Comparison of ENCODE assay signal across 8 cellular contexts in the genomic region with DNA sequence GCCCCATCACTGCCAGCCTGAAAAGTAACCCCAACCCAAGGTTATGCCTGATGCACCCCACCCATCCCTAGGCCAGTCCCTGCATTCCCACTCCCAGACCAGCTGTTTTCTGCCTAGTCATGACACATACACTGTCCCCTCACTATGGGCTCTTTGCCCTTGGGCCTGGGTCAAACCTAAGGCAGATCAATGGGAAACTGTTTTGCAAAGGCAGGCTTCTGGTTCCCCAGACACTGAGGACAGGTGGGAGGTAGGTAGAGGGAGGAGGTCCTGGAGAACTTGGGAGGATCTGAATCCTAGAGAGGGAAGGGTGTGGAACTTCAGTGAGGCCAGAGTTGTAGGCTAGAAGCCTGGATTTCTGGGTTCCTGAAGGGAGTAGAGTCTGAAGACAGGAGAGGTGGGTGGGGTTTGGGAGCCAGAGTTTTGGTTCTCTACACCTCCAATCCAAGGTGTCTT. TPM values are rescaled to one million over a fixed set of nuclear protein-coding genes. Genes with fewer than 3 reads are reported as not detected.
DNase-seq lines count a peak whose midpoint lies in the region; ATAC-seq and TF ChIP-seq lines count a peak whose summit lies in the region.

No MANE protein-coding gene starts in this region.

- no peak for ATAC-seq in SK-N-SH treated with all-trans-retinoic acid at 6 μM for 48 hours
- no peak for ATAC-seq in activated naive CD8-positive, alpha-beta T cell treated with anti-CD3 and anti-CD28 coated beads, Interleukin-2, amount 10 ng/mL, durations not matched to agents 7 days and 5 days (ENCODE audit: low read depth)
- no peak for ATAC-seq in HG03039 (IDR thresholded peaks at IDR 0.05; ENCODE audit: unreplicated experiment)

- H3K4me1 ChIP-seq in SK-N-SH (ENCODE audit: control insufficient read depth in 1 of 2, insufficient read depth in 2 of 2, low read depth in 1 of 2, low read length in 1 of 2): peaks cover 28 to 37% of the 10 kb centered on the region in 2 experiments; a peak in 3 of 4 replicates
- H3K4me1 ChIP-seq in stomach smooth muscle (ENCODE audit: control insufficient read depth, insufficient read depth, low read length): peaks cover 46% of the 10 kb centered on the region

- peaks cover 42% of the 10 kb centered on the region for H3K36me3 Mint-ChIP-seq in activated naive CD8-positive, alpha-beta T cell treated with anti-CD3 and anti-CD28 coated beads, Interleukin-2, amount 10 ng/mL, durations not matched to agents 7 days and 5 days
- peaks cover 9 to 32% (median 12%) of the 10 kb centered on the region in 3 donors for H3K36me3 Mint-ChIP-seq in immature natural killer cell

- no peaks in the 10 kb centered on the region for H3K27me3 Mint-ChIP-seq in activated naive CD8-positive, alpha-beta T cell treated with anti-CD3 and anti-CD28 coated beads, Interleukin-2, amount 10 ng/mL, durations not matched to agents 7 days and 5 days
- H3K27me3 Mint-ChIP-seq in immature natural killer cell (ENCODE audit: low read depth in 3 of 3): peaks cover 2 to 25% (median 10%) of the 10 kb centered on the region in 3 donors

- DNase-seq in SK-N-SH (no peak), immature natural killer cell (no peak), iPS-NIHi11 (ENCODE audit: low spot score) (no peak), hepatic stellate cell (ENCODE audit: low spot score) (no peak)
- no peak for DNase-seq in activated naive CD8-positive, alpha-beta T cell treated with anti-CD3 and anti-CD28 coated beads, Interleukin-2, amount 10 ng/mL, durations not matched to agents 7 days and 5 days

- peak overlapping the region; percentile 93 for H3K27ac Mint-ChIP-seq in activated naive CD8-positive, alpha-beta T cell treated with anti-CD3 and anti-CD28 coated beads, Interleukin-2, amount 10 ng/mL, durations not matched to agents 7 days and 5 days
- peak overlapping the region; percentile 94 to 99 (median 97) for H3K27ac Mint-ChIP-seq in immature natural killer cell

- peak overlapping the region; percentile 98 for H3K4me3 Mint-ChIP-seq in activated naive CD8-positive, alpha-beta T cell treated with anti-CD3 and anti-CD28 coated beads, Interleukin-2, amount 10 ng/mL, durations not matched to agents 7 days and 5 days
- H3K4me3 Mint-ChIP-seq in immature natural killer cell: peak overlapping the region; percentile 88 to 98 (median 96)

- H3K27ac ChIP-seq in SK-N-SH (ENCODE audit: low read depth in 2 of 2, low read length in 1 of 2) (peak overlapping the region; percentile 88 to 90), stomach smooth muscle (ENCODE audit: low read length) (peak overlapping the region; percentile 86)

- no peaks in the 10 kb centered on the region for H3K9me3 Mint-ChIP-seq in activated naive CD8-positive, alpha-beta T cell treated with anti-CD3 and anti-CD28 coated beads, Interleukin-2, amount 10 ng/mL, durations not matched to agents 7 days and 5 days
- no peaks in the 10 kb centered on the region for H3K9me3 Mint-ChIP-seq in immature natural killer cell

- POLR2A ChIA-PET in SK-N-SH (lab: Yijun Ruan, JAX): no interaction called here
- POLR2A ChIA-PET in activated naive CD8-positive, alpha-beta T cell treated with anti-CD3 and anti-CD28 coated beads, Interleukin-2, amount 10 ng/mL, durations not matched to agents 7 days and 5 days (lab: Charles Lee): interaction anchor here (0.6 to 7.6 kb wide), 10 partner anchors 7 to 96 kb away, joined by 3 to 137 read pairs (median 12); a partner anchor contains a TSS

- no peaks in the 10 kb centered on the region for H3K9me2 ChIP-seq in SK-N-SH

- H3K9me3 ChIP-seq in SK-N-SH: no peaks in the 10 kb centered on the region
- H3K9me3 ChIP-seq in stomach smooth muscle (ENCODE audit: control insufficient read depth in 2 of 2, low read length in 2 of 2): no peaks in the 10 kb centered on the region

- H2AFZ ChIP-seq in SK-N-SH (ENCODE audit: low read depth): no peak overlapping the region

- no peaks in the 10 kb centered on the region for H3K27me3 ChIP-seq in SK-N-SH (ENCODE audit: insufficient read depth)
- no peaks in the 10 kb centered on the region for H3K27me3 ChIP-seq in stomach smooth muscle (ENCODE audit: control insufficient read depth in 1 of 2, insufficient read depth in 2 of 2, low read length in 2 of 2)

- H3K4me3 ChIP-seq in SK-N-SH (ENCODE audit: low read depth in 2 of 2, low read length in 1 of 2) (peak overlapping the region; percentile 85 to 86), stomach smooth muscle (ENCODE audit: low read length in 2 of 2) (peak overlapping the region; percentile 71 to 89)

- H3K4me2 ChIP-seq in SK-N-SH: peak overlapping the region; percentile 99

- no peak for TF ChIP-seq CTCF in SK-N-SH (IDR thresholded peaks at IDR 0.05)

- peaks cover 26 to 39% of the 10 kb centered on the region in 2 experiments for H3K36me3 ChIP-seq in SK-N-SH (replicated peaks in 1 of 2; ENCODE audit: control insufficient read depth in 1 of 2, insufficient read depth in 2 of 2, low read length in 1 of 2)
- peaks cover 19 to 21% of the 10 kb centered on the region in 2 donors for H3K36me3 ChIP-seq in stomach smooth muscle (ENCODE audit: control insufficient read depth in 2 of 2, insufficient read depth in 2 of 2, low read length in 2 of 2)

- TF ChIP-seq EP300 in SK-N-SH (IDR thresholded peaks at IDR 0.05; ENCODE audit: borderline replicate concordance in 1 of 2, low read depth in 1 of 2, low read length in 1 of 2): no peak

- H3F3A ChIP-seq in SK-N-SH (replicated peaks; ENCODE audit: insufficient read depth): peaks cover 63% of the 10 kb centered on the region

- H3K79me2 ChIP-seq in SK-N-SH (ENCODE audit: insufficient read depth): peaks cover 64% of the 10 kb centered on the region

- H3K4me1 Mint-ChIP-seq in activated naive CD8-positive, alpha-beta T cell treated with anti-CD3 and anti-CD28 coated beads, Interleukin-2, amount 10 ng/mL, durations not matched to agents 7 days and 5 days: peaks cover 51% of the 10 kb centered on the region
- peaks cover 76 to 84% of the 10 kb centered on the region in 2 donors for H3K4me1 Mint-ChIP-seq in immature natural killer cell

- peaks cover 21% of the 10 kb centered on the region for H4K20me1 ChIP-seq in SK-N-SH (ENCODE audit: insufficient read depth)

- CTCF ChIA-PET in SK-N-SH (lab: Yijun Ruan, JAX): interaction anchor here (7.3 kb wide), 1 partner anchor 96 kb away, joined by 45 read pairs; no protein-coding TSS in a partner anchor

- H3K9ac ChIP-seq in SK-N-SH (peak overlapping the region; percentile 97), stomach smooth muscle (ENCODE audit: low read length in 2 of 2) (peak overlapping the region; percentile 82 to 93)

- no peak for TF ChIP-seq RAD21 in SK-N-SH (IDR thresholded peaks at IDR 0.05; ENCODE audit: low read length)

TF ChIP-seq in SK-N-SH, 30 proteins besides CTCF, POLR2A, EP300 and RAD21 (continues in another document):
- TF ChIP-seq, protein P1, sequence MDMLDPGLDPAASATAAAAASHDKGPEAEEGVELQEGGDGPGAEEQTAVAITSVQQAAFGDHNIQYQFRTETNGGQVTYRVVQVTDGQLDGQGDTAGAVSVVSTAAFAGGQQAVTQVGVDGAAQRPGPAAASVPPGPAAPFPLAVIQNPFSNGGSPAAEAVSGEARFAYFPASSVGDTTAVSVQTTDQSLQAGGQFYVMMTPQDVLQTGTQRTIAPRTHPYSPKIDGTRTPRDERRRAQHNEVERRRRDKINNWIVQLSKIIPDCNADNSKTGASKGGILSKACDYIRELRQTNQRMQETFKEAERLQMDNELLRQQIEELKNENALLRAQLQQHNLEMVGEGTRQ (IDR thresholded peaks at IDR 0.05; ENCODE audit: borderline replicate concordance, low read depth, low read length): no peak

TF ChIP-seq in SK-N-SH treated with all-trans-retinoic acid at 6 μM for 48 hours, 23 proteins besides CTCF, POLR2A, EP300 and RAD21 (continues in another document):
- no peak for TF ChIP-seq PPARA (CRISPR knock-in tag; IDR thresholded peaks at IDR 0.05; ENCODE audit: borderline replicate concordance)
- no peak for TF ChIP-seq BACH2 (CRISPR knock-in tag; IDR thresholded peaks at IDR 0.05; ENCODE audit: borderline replicate concordance)

RNA-seq across cellular contexts. Expression of a gene that starts 2.1 kb away (rescaled TPM):
- polyA plus RNA-seq in SK-N-SH (2012; rRNA removed) (520 and 569 TPM in 2 replicates), immature natural killer cell (1,000 to 10,000 TPM; 1,179 to 1,674 (median 1,350) TPM)
- polyA plus RNA-seq in SK-N-SH (2012; cell fraction: cytosol; rRNA removed): 391 and 518 TPM in 2 replicates
- polyA plus RNA-seq in SK-N-SH (2012; cell fraction: nucleus; rRNA removed): 233 and 286 TPM in 2 replicates
- total RNA-seq in activated naive CD8-positive, alpha-beta T cell treated with anti-CD3 and anti-CD28 coated beads, Interleukin-2, amount 10 ng/mL, durations not matched to agents 7 days and 5 days: 100 to 1,000 TPM; 425 to 456 TPM

RNA-seq across cellular contexts. Expression of a gene that starts 5.2 kb away (rescaled TPM):
- 147 and 180 TPM in 2 replicates for polyA plus RNA-seq in SK-N-SH (2012; rRNA removed)
- 91.7 and 126 TPM in 2 replicates for polyA plus RNA-seq in SK-N-SH (2012; cell fraction: cytosol; rRNA removed)
- polyA plus RNA-seq in SK-N-SH (2012; cell fraction: nucleus; rRNA removed): 130 and 185 TPM in 2 replicates
- 10 to 100 TPM; 28.3 to 29.1 TPM for total RNA-seq in activated naive CD8-positive, alpha-beta T cell treated with anti-CD3 and anti-CD28 coated beads, Interleukin-2, amount 10 ng/mL, durations not matched to agents 7 days and 5 days
- polyA plus RNA-seq in immature natural killer cell: 100 to 1,000 TPM in 1 of 3 donors, 10 to 100 TPM in 2; 58.5 to 112 (median 74.9) TPM

RNA-seq across cellular contexts. Expression of a gene that starts 5.5 kb away (rescaled TPM):
- polyA plus RNA-seq in SK-N-SH (2012; rRNA removed) (16.0 and 19.5 TPM in 2 replicates), immature natural killer cell (1 to 10 TPM in 2 of 3 donors, not detected in 1; 2.1 to 2.5 TPM)
- polyA plus RNA-seq in SK-N-SH (2012; cell fraction: cytosol; rRNA removed): 4.2 and 5.4 TPM in 2 replicates
- polyA plus RNA-seq in SK-N-SH (2012; cell fraction: nucleus; rRNA removed): 143 and 155 TPM in 2 replicates
- 10 to 100 TPM; 59.2 to 68.2 TPM for total RNA-seq in activated naive CD8-positive, alpha-beta T cell treated with anti-CD3 and anti-CD28 coated beads, Interleukin-2, amount 10 ng/mL, durations not matched to agents 7 days and 5 days

RNA-seq across cellular contexts. Expression of a gene that starts 11.1 kb away (rescaled TPM):
- polyA plus RNA-seq in SK-N-SH (2012; rRNA removed) (not detected in 2 replicates), immature natural killer cell (10 to 100 TPM in 1 of 3 donors, 1 to 10 TPM in 2; 2.6 to 10.9 (median 6.3) TPM)
- polyA plus RNA-seq in SK-N-SH (2012; cell fraction: cytosol; rRNA removed): not detected in 2 replicates
- not detected in 2 replicates for polyA plus RNA-seq in SK-N-SH (2012; cell fraction: nucleus; rRNA removed)
- total RNA-seq in activated naive CD8-positive, alpha-beta T cell treated with anti-CD3 and anti-CD28 coated beads, Interleukin-2, amount 10 ng/mL, durations not matched to agents 7 days and 5 days: 1 to 10 TPM; 1.2 to 1.5 TPM

RNA-seq across cellular contexts. Expression of a gene that starts 12.7 kb away (rescaled TPM):
- polyA plus RNA-seq in SK-N-SH (2012; rRNA removed) (0.08 TPM in 1 of 2 replicates, not detected in the other), immature natural killer cell (not detected)
- polyA plus RNA-seq in SK-N-SH (2012; cell fraction: cytosol; rRNA removed): not detected in 2 replicates
- 0.36 and 0.37 TPM in 2 replicates for polyA plus RNA-seq in SK-N-SH (2012; cell fraction: nucleus; rRNA removed)
- not detected for total RNA-seq in activated naive CD8-positive, alpha-beta T cell treated with anti-CD3 and anti-CD28 coated beads, Interleukin-2, amount 10 ng/mL, durations not matched to agents 7 days and 5 days
